ENCODE assay signal across 1 cellular context in the genomic region with DNA sequence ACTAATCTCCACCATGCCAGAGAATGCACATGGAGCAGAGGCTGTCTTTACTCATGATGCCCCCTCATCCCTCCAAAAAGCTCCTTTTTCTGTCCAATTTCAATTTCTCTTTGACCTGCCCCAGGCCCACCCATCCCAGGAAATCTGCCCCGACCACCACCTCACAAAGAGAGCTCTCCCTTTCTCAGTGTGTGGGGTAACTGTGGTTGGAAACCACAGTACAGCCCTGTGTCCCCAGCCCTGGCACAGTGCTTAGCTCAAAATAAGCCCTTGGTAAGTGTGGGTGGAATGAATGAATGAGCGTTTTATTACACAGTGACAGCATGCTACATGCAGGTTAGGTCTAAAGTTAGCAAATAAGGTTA.
TF ChIP-seq lines count a peak whose summit lies in the region.

No MANE protein-coding gene starts in this region.

TF ChIP-seq in GM12878, 131 proteins besides CTCF, POLR2A, EP300 and RAD21 (continued from another document and continues in another):
- 0 out of 2 replicates have a peak, but pooled peaks have one; percentile 66 for TF ChIP-seq MXI1 (IDR thresholded peaks at IDR 0.05; ENCODE audit: low read depth, low read length)
- peak; percentile 19 to 52; a peak in 3 of 4 replicates for TF ChIP-seq BHLHE40 (IDR thresholded peaks at IDR 0.05; ENCODE audit: borderline replicate concordance in 1 of 2, low read depth in 2 of 2, low read length in 1 of 2)
- peak; percentile 90 for TF ChIP-seq MEF2B (IDR thresholded peaks at IDR 0.05; ENCODE audit: partially characterized antibody, poor library complexity, severe bottlenecking)
- TF ChIP-seq, protein P1, sequence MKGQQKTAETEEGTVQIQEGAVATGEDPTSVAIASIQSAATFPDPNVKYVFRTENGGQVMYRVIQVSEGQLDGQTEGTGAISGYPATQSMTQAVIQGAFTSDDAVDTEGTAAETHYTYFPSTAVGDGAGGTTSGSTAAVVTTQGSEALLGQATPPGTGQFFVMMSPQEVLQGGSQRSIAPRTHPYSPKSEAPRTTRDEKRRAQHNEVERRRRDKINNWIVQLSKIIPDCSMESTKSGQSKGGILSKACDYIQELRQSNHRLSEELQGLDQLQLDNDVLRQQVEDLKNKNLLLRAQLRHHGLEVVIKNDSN (IDR thresholded peaks at IDR 0.05; ENCODE audit: borderline replicate concordance, extremely low read length, insufficient read depth, low read depth, low read length): no peak
- TF ChIP-seq, protein P2, sequence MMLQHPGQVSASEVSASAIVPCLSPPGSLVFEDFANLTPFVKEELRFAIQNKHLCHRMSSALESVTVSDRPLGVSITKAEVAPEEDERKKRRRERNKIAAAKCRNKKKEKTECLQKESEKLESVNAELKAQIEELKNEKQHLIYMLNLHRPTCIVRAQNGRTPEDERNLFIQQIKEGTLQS (IDR thresholded peaks at IDR 0.05; ENCODE audit: borderline replicate concordance, extremely low read depth, low read depth, low read length): no peak
- 0 out of 2 replicates have a peak, but pooled peaks have one; percentile 61 for TF ChIP-seq MLLT1 (IDR thresholded peaks at IDR 0.05)
- TF ChIP-seq ZBED1 (IDR thresholded peaks at IDR 0.05; ENCODE audit: borderline replicate concordance): peak; percentile 80; the same call in 1 of the 2 replicates
- TF ChIP-seq, protein P3, sequence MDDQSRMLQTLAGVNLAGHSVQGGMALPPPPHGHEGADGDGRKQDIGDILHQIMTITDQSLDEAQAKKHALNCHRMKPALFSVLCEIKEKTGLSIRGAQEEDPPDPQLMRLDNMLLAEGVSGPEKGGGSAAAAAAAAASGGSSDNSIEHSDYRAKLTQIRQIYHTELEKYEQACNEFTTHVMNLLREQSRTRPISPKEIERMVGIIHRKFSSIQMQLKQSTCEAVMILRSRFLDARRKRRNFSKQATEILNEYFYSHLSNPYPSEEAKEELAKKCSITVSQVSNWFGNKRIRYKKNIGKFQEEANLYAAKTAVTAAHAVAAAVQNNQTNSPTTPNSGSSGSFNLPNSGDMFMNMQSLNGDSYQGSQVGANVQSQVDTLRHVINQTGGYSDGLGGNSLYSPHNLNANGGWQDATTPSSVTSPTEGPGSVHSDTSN (IDR thresholded peaks at IDR 0.05; ENCODE audit: insufficient replicate concordance, low read depth, low read length): no peak
- TF ChIP-seq RFX5 (IDR thresholded peaks at IDR 0.05; ENCODE audit: low read depth, low read length): no peak
- TF ChIP-seq RAD51 (IDR thresholded peaks at IDR 0.05): peak; percentile 24; the same call in 1 of the 2 replicates
- TF ChIP-seq IRF3 (IDR thresholded peaks at IDR 0.05): no peak
- 0 out of 2 replicates have a peak, but pooled peaks have one; percentile 54 for TF ChIP-seq GATAD2B (conservative IDR thresholded peaks at IDR 0.05; ENCODE audit: low read depth)
- TF ChIP-seq, protein P4, sequence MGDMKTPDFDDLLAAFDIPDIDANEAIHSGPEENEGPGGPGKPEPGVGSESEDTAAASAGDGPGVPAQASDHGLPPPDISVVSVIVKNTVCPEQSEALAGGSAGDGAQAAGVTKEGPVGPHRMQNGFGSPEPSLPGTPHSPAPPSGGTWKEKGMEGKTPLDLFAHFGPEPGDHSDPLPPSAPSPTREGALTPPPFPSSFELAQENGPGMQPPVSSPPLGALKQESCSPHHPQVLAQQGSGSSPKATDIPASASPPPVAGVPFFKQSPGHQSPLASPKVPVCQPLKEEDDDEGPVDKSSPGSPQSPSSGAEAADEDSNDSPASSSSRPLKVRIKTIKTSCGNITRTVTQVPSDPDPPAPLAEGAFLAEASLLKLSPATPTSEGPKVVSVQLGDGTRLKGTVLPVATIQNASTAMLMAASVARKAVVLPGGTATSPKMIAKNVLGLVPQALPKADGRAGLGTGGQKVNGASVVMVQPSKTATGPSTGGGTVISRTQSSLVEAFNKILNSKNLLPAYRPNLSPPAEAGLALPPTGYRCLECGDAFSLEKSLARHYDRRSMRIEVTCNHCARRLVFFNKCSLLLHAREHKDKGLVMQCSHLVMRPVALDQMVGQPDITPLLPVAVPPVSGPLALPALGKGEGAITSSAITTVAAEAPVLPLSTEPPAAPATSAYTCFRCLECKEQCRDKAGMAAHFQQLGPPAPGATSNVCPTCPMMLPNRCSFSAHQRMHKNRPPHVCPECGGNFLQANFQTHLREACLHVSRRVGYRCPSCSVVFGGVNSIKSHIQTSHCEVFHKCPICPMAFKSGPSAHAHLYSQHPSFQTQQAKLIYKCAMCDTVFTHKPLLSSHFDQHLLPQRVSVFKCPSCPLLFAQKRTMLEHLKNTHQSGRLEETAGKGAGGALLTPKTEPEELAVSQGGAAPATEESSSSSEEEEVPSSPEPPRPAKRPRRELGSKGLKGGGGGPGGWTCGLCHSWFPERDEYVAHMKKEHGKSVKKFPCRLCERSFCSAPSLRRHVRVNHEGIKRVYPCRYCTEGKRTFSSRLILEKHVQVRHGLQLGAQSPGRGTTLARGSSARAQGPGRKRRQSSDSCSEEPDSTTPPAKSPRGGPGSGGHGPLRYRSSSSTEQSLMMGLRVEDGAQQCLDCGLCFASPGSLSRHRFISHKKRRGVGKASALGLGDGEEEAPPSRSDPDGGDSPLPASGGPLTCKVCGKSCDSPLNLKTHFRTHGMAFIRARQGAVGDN (IDR thresholded peaks at IDR 0.05): peak; percentile 96
- peak; percentile 54 for TF ChIP-seq ATF7 (IDR thresholded peaks at IDR 0.05; ENCODE audit: low read depth)
- TF ChIP-seq, protein P5, sequence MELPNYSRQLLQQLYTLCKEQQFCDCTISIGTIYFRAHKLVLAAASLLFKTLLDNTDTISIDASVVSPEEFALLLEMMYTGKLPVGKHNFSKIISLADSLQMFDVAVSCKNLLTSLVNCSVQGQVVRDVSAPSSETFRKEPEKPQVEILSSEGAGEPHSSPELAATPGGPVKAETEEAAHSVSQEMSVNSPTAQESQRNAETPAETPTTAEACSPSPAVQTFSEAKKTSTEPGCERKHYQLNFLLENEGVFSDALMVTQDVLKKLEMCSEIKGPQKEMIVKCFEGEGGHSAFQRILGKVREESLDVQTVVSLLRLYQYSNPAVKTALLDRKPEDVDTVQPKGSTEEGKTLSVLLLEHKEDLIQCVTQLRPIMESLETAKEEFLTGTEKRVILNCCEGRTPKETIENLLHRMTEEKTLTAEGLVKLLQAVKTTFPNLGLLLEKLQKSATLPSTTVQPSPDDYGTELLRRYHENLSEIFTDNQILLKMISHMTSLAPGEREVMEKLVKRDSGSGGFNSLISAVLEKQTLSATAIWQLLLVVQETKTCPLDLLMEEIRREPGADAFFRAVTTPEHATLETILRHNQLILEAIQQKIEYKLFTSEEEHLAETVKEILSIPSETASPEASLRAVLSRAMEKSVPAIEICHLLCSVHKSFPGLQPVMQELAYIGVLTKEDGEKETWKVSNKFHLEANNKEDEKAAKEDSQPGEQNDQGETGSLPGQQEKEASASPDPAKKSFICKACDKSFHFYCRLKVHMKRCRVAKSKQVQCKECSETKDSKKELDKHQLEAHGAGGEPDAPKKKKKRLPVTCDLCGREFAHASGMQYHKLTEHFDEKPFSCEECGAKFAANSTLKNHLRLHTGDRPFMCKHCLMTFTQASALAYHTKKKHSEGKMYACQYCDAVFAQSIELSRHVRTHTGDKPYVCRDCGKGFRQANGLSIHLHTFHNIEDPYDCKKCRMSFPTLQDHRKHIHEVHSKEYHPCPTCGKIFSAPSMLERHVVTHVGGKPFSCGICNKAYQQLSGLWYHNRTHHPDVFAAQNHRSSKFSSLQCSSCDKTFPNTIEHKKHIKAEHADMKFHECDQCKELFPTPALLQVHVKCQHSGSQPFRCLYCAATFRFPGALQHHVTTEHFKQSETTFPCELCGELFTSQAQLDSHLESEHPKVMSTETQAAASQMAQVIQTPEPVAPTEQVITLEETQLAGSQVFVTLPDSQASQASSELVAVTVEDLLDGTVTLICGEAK (IDR thresholded peaks at IDR 0.05; ENCODE audit: borderline replicate concordance): no peak
- TF ChIP-seq MYB (IDR thresholded peaks at IDR 0.05; ENCODE audit: borderline replicate concordance, low read depth, low read length): no peak
- peak; percentile 2; the same call in 1 of the 2 replicates for TF ChIP-seq DPF2 (IDR thresholded peaks at IDR 0.05)
- TF ChIP-seq JUNB (IDR thresholded peaks at IDR 0.05): peak; percentile 5; the same call in 1 of the 2 replicates
- no peak for TF ChIP-seq ZBTB4 (CRISPR knock-in tag; IDR thresholded peaks at IDR 0.05)
- no peak for TF ChIP-seq CHD4 (IDR thresholded peaks at IDR 0.05)
- TF ChIP-seq, protein P6, sequence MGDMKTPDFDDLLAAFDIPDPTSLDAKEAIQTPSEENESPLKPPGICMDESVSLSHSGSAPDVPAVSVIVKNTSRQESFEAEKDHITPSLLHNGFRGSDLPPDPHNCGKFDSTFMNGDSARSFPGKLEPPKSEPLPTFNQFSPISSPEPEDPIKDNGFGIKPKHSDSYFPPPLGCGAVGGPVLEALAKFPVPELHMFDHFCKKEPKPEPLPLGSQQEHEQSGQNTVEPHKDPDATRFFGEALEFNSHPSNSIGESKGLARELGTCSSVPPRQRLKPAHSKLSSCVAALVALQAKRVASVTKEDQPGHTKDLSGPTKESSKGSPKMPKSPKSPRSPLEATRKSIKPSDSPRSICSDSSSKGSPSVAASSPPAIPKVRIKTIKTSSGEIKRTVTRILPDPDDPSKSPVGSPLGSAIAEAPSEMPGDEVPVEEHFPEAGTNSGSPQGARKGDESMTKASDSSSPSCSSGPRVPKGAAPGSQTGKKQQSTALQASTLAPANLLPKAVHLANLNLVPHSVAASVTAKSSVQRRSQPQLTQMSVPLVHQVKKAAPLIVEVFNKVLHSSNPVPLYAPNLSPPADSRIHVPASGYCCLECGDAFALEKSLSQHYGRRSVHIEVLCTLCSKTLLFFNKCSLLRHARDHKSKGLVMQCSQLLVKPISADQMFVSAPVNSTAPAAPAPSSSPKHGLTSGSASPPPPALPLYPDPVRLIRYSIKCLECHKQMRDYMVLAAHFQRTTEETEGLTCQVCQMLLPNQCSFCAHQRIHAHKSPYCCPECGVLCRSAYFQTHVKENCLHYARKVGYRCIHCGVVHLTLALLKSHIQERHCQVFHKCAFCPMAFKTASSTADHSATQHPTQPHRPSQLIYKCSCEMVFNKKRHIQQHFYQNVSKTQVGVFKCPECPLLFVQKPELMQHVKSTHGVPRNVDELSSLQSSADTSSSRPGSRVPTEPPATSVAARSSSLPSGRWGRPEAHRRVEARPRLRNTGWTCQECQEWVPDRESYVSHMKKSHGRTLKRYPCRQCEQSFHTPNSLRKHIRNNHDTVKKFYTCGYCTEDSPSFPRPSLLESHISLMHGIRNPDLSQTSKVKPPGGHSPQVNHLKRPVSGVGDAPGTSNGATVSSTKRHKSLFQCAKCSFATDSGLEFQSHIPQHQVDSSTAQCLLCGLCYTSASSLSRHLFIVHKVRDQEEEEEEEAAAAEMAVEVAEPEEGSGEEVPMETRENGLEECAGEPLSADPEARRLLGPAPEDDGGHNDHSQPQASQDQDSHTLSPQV (IDR thresholded peaks at IDR 0.05): peak; percentile 93
- peak; percentile 40; the same call in 1 of the 2 replicates for TF ChIP-seq NKRF (conservative IDR thresholded peaks at IDR 0.05)
- TF ChIP-seq CBX5 (IDR thresholded peaks at IDR 0.05; ENCODE audit: low read depth): no peak
